Comparison of ENCODE assay signal across 18 cellular contexts in the genomic region with DNA sequence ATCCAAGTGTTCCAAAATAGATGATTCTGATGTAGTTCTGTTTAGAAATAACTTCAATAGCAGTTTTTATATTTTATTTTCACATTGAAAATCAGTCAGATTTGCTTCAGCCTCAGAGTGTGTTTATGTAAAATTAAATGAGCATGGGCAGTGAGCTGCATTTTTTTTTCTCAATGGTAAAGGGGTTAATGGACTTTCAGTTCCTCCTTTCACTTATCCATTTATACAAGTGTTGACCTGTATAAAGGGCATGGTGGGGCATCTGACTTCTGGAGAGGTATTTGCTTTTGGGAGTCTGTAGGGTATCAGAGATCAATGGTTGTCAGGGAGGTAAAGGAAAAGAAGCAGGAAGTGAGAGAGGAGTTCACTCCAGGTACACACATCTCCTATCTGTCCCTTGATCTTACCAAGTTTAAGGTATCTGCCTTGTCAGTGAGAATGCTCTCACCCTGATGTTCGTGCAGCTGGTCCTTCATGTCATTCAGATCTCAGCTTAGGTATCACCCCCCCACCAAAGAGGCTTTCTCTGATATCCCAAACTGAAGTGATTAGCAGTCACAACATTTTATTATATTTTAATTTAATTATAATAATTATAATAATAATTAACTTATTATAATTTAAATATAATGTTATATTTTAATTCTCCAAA.
A peak's percentile ranks its signal among the peaks of the same experiment; 100 is the strongest.
DNase-seq lines count a peak whose midpoint lies in the region; ATAC-seq, FAIRE-seq and TF ChIP-seq lines count a peak whose summit lies in the region.
"Had no signal": no experiment of that assay in that cellular context is flagged by ENCODE, and none has a peak within 500 bp of the region (broad histone marks: within the 10 kb centered on the region; RNA-seq: fewer than 3 reads in every experiment).

No MANE protein-coding gene starts in this region.

- H3K4me3 ChIP-seq in GM12865 (ENCODE audit: low read depth, low read length) (no peak overlapping the region), sigmoid colon (no peak overlapping the region)
- no peak overlapping the region for H3K4me3 ChIP-seq in CD8-positive, alpha-beta T cell (ENCODE audit: low read depth, low read length)
- H3K4me3 ChIP-seq: prostate gland, SJCRH30, upper lobe of left lung had no signal

- 74 to 91% methylated on average over 1 of the region's 1 CpG for whole genome bisulfite sequencing in sigmoid colon, 2 donors

- no peak for TF ChIP-seq CTCF in GM12865 (IDR thresholded peaks at IDR 0.05; ENCODE audit: insufficient read depth, low read depth, low read length, missing control alignments)
- no peak for TF ChIP-seq CTCF in CD8-positive, alpha-beta T cell (IDR thresholded peaks at IDR 0.05)
- TF ChIP-seq CTCF in D721Med (IDR thresholded peaks at IDR 0.05; ENCODE audit: insufficient read depth, missing control alignments), result no peak
- no peak for TF ChIP-seq CTCF in sigmoid colon (IDR thresholded peaks at IDR 0.05)

- H3K4me3 Mint-ChIP-seq in CD8-positive, alpha-beta T cell, result no peak overlapping the region
- H3K4me3 Mint-ChIP-seq: activated CD8-positive, alpha-beta memory T cell treated with anti-CD3 and anti-CD28 coated beads, Interleukin-2, amount 10 ng/mL, durations not matched to agents 7 days and 5 days had no signal

- intact Hi-C loops in CD8-positive, alpha-beta T cell (cut with DNase I, micrococcal nuclease), result no loop called here
- intact Hi-C loops in sigmoid colon (cut with DNase I), result no loop called here

- FAIRE-seq in D721Med (lab: Jason Lieb, UNC), result no peak
- FAIRE-seq: islet of Langerhans, TTC549 had no signal

- no peaks in the 10 kb centered on the region for H3K36me3 Mint-ChIP-seq in CD8-positive, alpha-beta T cell
- H3K36me3 Mint-ChIP-seq: activated CD8-positive, alpha-beta memory T cell treated with anti-CD3 and anti-CD28 coated beads, Interleukin-2, amount 10 ng/mL, durations not matched to agents 7 days and 5 days had no signal

- H3K9me3 ChIP-seq in CD8-positive, alpha-beta T cell (ENCODE audit: low read length), result no peaks in the 10 kb centered on the region
- H3K9me3 ChIP-seq in sigmoid colon, result no peaks in the 10 kb centered on the region
- H3K9me3 ChIP-seq: Caco-2, prostate gland, upper lobe of left lung had no signal

- ATAC-seq in GM19395 (IDR thresholded peaks at IDR 0.05; ENCODE audit: unreplicated experiment) (peak; percentile 88), HG02678 (IDR thresholded peaks at IDR 0.05; ENCODE audit: unreplicated experiment) (peak; percentile 69), HG03565 (IDR thresholded peaks at IDR 0.05; ENCODE audit: unreplicated experiment) (peak; percentile 62)
- no peak for ATAC-seq in CD8-positive, alpha-beta T cell
- ATAC-seq: activated CD8-positive, alpha-beta memory T cell treated with anti-CD3 and anti-CD28 coated beads, Interleukin-2, amount 10 ng/mL, durations not matched to agents 7 days and 5 days had no signal

- no peak for TF ChIP-seq POLR2A in sigmoid colon (IDR thresholded peaks at IDR 0.05)

- H3K36me3 ChIP-seq in CD8-positive, alpha-beta T cell (ENCODE audit: insufficient read depth, low read length), result no peaks in the 10 kb centered on the region
- H3K36me3 ChIP-seq in sigmoid colon, result no peaks in the 10 kb centered on the region
- H3K36me3 ChIP-seq: prostate gland, SJCRH30, upper lobe of left lung had no signal

- no peak for TF ChIP-seq EP300 in sigmoid colon (IDR thresholded peaks at IDR 0.05)

- H3K27ac Mint-ChIP-seq in CD8-positive, alpha-beta T cell, result no peak overlapping the region
- H3K27ac Mint-ChIP-seq: activated CD8-positive, alpha-beta memory T cell treated with anti-CD3 and anti-CD28 coated beads, Interleukin-2, amount 10 ng/mL, durations not matched to agents 7 days and 5 days had no signal

- no peaks in the 10 kb centered on the region for H3K27me3 Mint-ChIP-seq in CD8-positive, alpha-beta T cell (ENCODE audit: low read depth)
- H3K27me3 Mint-ChIP-seq: activated CD8-positive, alpha-beta memory T cell treated with anti-CD3 and anti-CD28 coated beads, Interleukin-2, amount 10 ng/mL, durations not matched to agents 7 days and 5 days had no signal

- H3K9me3 Mint-ChIP-seq in CD8-positive, alpha-beta T cell, result peaks cover 2% of the 10 kb centered on the region

- CTCF ChIA-PET in CD8-positive, alpha-beta T cell (lab: Charles Lee), result no interaction called here

- no peaks in the 10 kb centered on the region for H3K27me3 ChIP-seq in CD8-positive, alpha-beta T cell (ENCODE audit: insufficient read depth, low read length)
- H3K27me3 ChIP-seq in sigmoid colon, result no peaks in the 10 kb centered on the region
- H3K27me3 ChIP-seq: upper lobe of left lung had no signal

- no peaks in the 10 kb centered on the region for H3K4me1 Mint-ChIP-seq in CD8-positive, alpha-beta T cell (ENCODE audit: low read depth)
- H3K4me1 Mint-ChIP-seq: activated CD8-positive, alpha-beta memory T cell treated with anti-CD3 and anti-CD28 coated beads, Interleukin-2, amount 10 ng/mL, durations not matched to agents 7 days and 5 days had no signal

- DNase-seq in GM12865 (ENCODE audit: low read depth) (peak; percentile 20), D721Med (ENCODE audit: insufficient read length, low spot score) (no peak), sigmoid colon (no peak), COR-L47 (lab: John Stamatoyannopoulos, UW) (no peak)
- no peak for DNase-seq in CD8-positive, alpha-beta T cell
- DNase-seq: activated CD8-positive, alpha-beta memory T cell treated with anti-CD3 and anti-CD28 coated beads, Interleukin-2, amount 10 ng/mL, durations not matched to agents 7 days and 5 days; activated naive CD4-positive, alpha-beta T cell treated with anti-CD3 and anti-CD28 coated beads, Interleukin-2, amount 50 U/mL, for 16 hours; Caco-2; NCI-H1436 treated with DMSO at 0.1 percent for 48 hours; NCI-H526; SJCRH30; upper lobe of left lung had no signal

- H3K27ac ChIP-seq in CD8-positive, alpha-beta T cell (ENCODE audit: low read depth, low read length), result no peak overlapping the region
- H3K27ac ChIP-seq in sigmoid colon, result no peak overlapping the region
- H3K27ac ChIP-seq: prostate gland, SJCRH30, upper lobe of left lung had no signal

- POLR2A ChIA-PET in CD8-positive, alpha-beta T cell (lab: Charles Lee), result no interaction called here

- H3K4me1 ChIP-seq in CD8-positive, alpha-beta T cell (ENCODE audit: insufficient read depth, low read length), result no peaks in the 10 kb centered on the region
- no peaks in the 10 kb centered on the region for H3K4me1 ChIP-seq in sigmoid colon
- H3K4me1 ChIP-seq: prostate gland, upper lobe of left lung had no signal
